In genomic region chr1:9050803-9051202, GRCh38 we compare ENCODE assay signal across 15 cellular contexts. TPM values are rescaled to one million over a fixed set of nuclear protein-coding genes. Genes with fewer than 3 reads are reported as not detected.
A peak's percentile ranks its signal among the peaks of the same experiment; 100 is the strongest.
DNase-seq lines count a peak whose midpoint lies in the region; ATAC-seq and TF ChIP-seq lines count a peak whose summit lies in the region.
"Had no signal": no experiment of that assay in that cellular context is flagged by ENCODE, and none has a peak within 500 bp of the region (broad histone marks: within the 10 kb centered on the region; RNA-seq: fewer than 3 reads in every experiment).

No MANE protein-coding gene starts in this region.

- H3K27me3 Mint-ChIP-seq in WTC11 (ENCODE audit: low read depth) (no peaks in the 10 kb centered on the region; the same call in 1 of the 2 replicates), nephron progenitor cell (ENCODE audit: low read depth, poor library complexity) (peaks cover 8% of the 10 kb centered on the region)
- H3K27me3 Mint-ChIP-seq in naive thymus-derived CD8-positive, alpha-beta T cell = peaks cover 0 to 1% (median 0%) of the 10 kb centered on the region in 5 donors

- POLR2A ChIA-PET in WTC11 (lab: Charles Lee) = no interaction called here
- POLR2A ChIA-PET in naive thymus-derived CD8-positive, alpha-beta T cell (lab: Charles Lee) = interaction anchor here (0.6 kb wide), 1 partner anchor 233 kb away, joined by 3 read pairs; the partner anchor contains the start of gene RERE

- intact Hi-C loops in left ventricle myocardium superior (cut with micrococcal nuclease) = no loop called here
- intact Hi-C loops in Right ventricle myocardium inferior (cut with DNase I) = no loop called here

- no peaks in the 10 kb centered on the region for H3K9me3 Mint-ChIP-seq in WTC11
- H3K9me3 Mint-ChIP-seq in nephron progenitor cell = no peaks in the 10 kb centered on the region
- H3K9me3 Mint-ChIP-seq in naive thymus-derived CD8-positive, alpha-beta T cell = no peaks in the 10 kb centered on the region
- H3K9me3 Mint-ChIP-seq: CD4-positive, CD25-positive, alpha-beta regulatory T cell had no signal

- CTCF ChIA-PET in WTC11 (lab: Charles Lee) = interaction anchor here (0.8 to 1.3 kb wide), 2 partner anchors 13 to 88 kb away, joined by 3 read pairs; no protein-coding TSS in a partner anchor

- TF ChIP-seq CTCF in WTC11 (IDR thresholded peaks at IDR 0.05) = no peak
- no peak for TF ChIP-seq CTCF in nephron progenitor cell (IDR thresholded peaks at IDR 0.05)

- H3K4me3 Mint-ChIP-seq in WTC11 (no peak overlapping the region), nephron progenitor cell (no peak overlapping the region)
- no peak overlapping the region for H3K4me3 Mint-ChIP-seq in naive thymus-derived CD8-positive, alpha-beta T cell
- H3K4me3 Mint-ChIP-seq: CD4-positive, CD25-positive, alpha-beta regulatory T cell had no signal

- no peak for DNase-seq in left ventricle myocardium superior
- DNase-seq in Right ventricle myocardium inferior (ENCODE audit: missing footprints) = no peak
- no peak for DNase-seq in WTC11 (ENCODE audit: low spot score)
- no peak for DNase-seq in nephron progenitor cell
- DNase-seq in HPDE6-E6E7 (ENCODE audit: extremely low spot score) = no peak
- DNase-seq in naive thymus-derived CD8-positive, alpha-beta T cell = no peak
- no peak for DNase-seq in OCI-M1 (lab: John Stamatoyannopoulos, UW)
- DNase-seq: ACHN; CD4-positive, CD25-positive, alpha-beta regulatory T cell; DMS53; GF-D8; GM23248; IMR-90 had no signal

- no peaks in the 10 kb centered on the region for H3K36me3 Mint-ChIP-seq in WTC11
- H3K36me3 Mint-ChIP-seq in nephron progenitor cell (ENCODE audit: low read depth) = no peaks in the 10 kb centered on the region
- H3K36me3 Mint-ChIP-seq in naive thymus-derived CD8-positive, alpha-beta T cell = no peaks in the 10 kb centered on the region
- H3K36me3 Mint-ChIP-seq: CD4-positive, CD25-positive, alpha-beta regulatory T cell had no signal

- ATAC-seq in left ventricle myocardium superior = peak; percentile 32
- no peak for ATAC-seq in Right ventricle myocardium inferior
- no peak for ATAC-seq in WTC11
- ATAC-seq in naive thymus-derived CD8-positive, alpha-beta T cell = no peak
- ATAC-seq in HG02852 (IDR thresholded peaks at IDR 0.05; ENCODE audit: unreplicated experiment) = no peak

- H3K4me1 Mint-ChIP-seq in WTC11 (peaks cover 17% of the 10 kb centered on the region), nephron progenitor cell (peaks cover 7% of the 10 kb centered on the region)
- no peaks in the 10 kb centered on the region for H3K4me1 Mint-ChIP-seq in naive thymus-derived CD8-positive, alpha-beta T cell
- H3K4me1 Mint-ChIP-seq: CD4-positive, CD25-positive, alpha-beta regulatory T cell had no signal

- H3K27ac Mint-ChIP-seq in WTC11 (peak overlapping the region; percentile 71; the same call in 1 of the 2 replicates), nephron progenitor cell (peak overlapping the region; percentile 57)
- H3K27ac Mint-ChIP-seq in naive thymus-derived CD8-positive, alpha-beta T cell = no peak overlapping the region

TF ChIP-seq in WTC11, 78 proteins besides CTCF, POLR2A, EP300 and RAD21:
- TF ChIP-seq NR1H2 (CRISPR knock-in tag; IDR thresholded peaks at IDR 0.05) (no peak), CREB1 (CRISPR knock-in tag; IDR thresholded peaks at IDR 0.05) (no peak)

RNA-seq across cellular contexts. Expression of gene SLC2A5, which starts 18.6 kb away (rescaled TPM):
- total RNA-seq in left ventricle myocardium superior (3.2 TPM), Right ventricle myocardium inferior (3.6 TPM), WTC11 (2021) (0.04 to 0.18 TPM (median 0.07 TPM) in 3 replicates)
- total RNA-seq in naive thymus-derived CD8-positive, alpha-beta T cell = under 1 TPM; 0.49 to 0.55 TPM
- polyA plus RNA-seq in naive thymus-derived CD8-positive, alpha-beta T cell = not detected
- total RNA-seq: A172 had no signal

RNA-seq across cellular contexts. Expression of gene SLC2A7, which starts 24.6 kb away (rescaled TPM):
- total RNA-seq in left ventricle myocardium superior (not detected), Right ventricle myocardium inferior (not detected), WTC11 (2021) (not detected in 3 replicates)
- total RNA-seq in naive thymus-derived CD8-positive, alpha-beta T cell = not detected
- polyA plus RNA-seq in naive thymus-derived CD8-positive, alpha-beta T cell = under 1 TPM in 2 of 3 donors, not detected in 1; 0.16 to 0.20 TPM
- total RNA-seq: A172; CD4-positive, CD25-positive, alpha-beta regulatory T cell; GM23248; IMR-90 had no signal
- polyA plus RNA-seq: CD4-positive, CD25-positive, alpha-beta regulatory T cell; GM23248; IMR-90 had no signal

Comparison
In these comparisons a context has a peak if more than half of its experiments do, and no peak if none do; other contexts are left out.
1. H3K27ac Mint-ChIP-seq: peak in WTC11 (single experiment) and nephron progenitor cell (single experiment); none in naive thymus-derived CD8-positive, alpha-beta T cell (0 of 10).